In genomic region chr15:98876461-98877369, GRCh38 we compare ENCODE assay signal across 1 cellular context.
TF ChIP-seq lines count a peak whose summit lies in the region.

No MANE protein-coding gene starts in this region.

TF ChIP-seq in WTC11, 78 proteins besides CTCF, POLR2A, EP300 and RAD21 (continued from another document):
- TF ChIP-seq, protein P1, sequence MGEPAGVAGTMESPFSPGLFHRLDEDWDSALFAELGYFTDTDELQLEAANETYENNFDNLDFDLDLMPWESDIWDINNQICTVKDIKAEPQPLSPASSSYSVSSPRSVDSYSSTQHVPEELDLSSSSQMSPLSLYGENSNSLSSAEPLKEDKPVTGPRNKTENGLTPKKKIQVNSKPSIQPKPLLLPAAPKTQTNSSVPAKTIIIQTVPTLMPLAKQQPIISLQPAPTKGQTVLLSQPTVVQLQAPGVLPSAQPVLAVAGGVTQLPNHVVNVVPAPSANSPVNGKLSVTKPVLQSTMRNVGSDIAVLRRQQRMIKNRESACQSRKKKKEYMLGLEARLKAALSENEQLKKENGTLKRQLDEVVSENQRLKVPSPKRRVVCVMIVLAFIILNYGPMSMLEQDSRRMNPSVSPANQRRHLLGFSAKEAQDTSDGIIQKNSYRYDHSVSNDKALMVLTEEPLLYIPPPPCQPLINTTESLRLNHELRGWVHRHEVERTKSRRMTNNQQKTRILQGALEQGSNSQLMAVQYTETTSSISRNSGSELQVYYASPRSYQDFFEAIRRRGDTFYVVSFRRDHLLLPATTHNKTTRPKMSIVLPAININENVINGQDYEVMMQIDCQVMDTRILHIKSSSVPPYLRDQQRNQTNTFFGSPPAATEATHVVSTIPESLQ (CRISPR knock-in tag; IDR thresholded peaks at IDR 0.05), result no peak
- no peak for TF ChIP-seq RORB (CRISPR knock-in tag; IDR thresholded peaks at IDR 0.05)
- TF ChIP-seq HMGA2 (CRISPR knock-in tag; IDR thresholded peaks at IDR 0.05), result no peak
- TF ChIP-seq GTF2I (CRISPR knock-in tag; conservative IDR thresholded peaks at IDR 0.05), result no peak
- no peak for TF ChIP-seq ZNF138 (CRISPR knock-in tag; conservative IDR thresholded peaks at IDR 0.05)
- TF ChIP-seq ATF1 (CRISPR knock-in tag; IDR thresholded peaks at IDR 0.05), result no peak
- no peak for TF ChIP-seq ERG (CRISPR knock-in tag; IDR thresholded peaks at IDR 0.05)
- no peak for TF ChIP-seq ESRRA (CRISPR knock-in tag; IDR thresholded peaks at IDR 0.05; ENCODE audit: borderline replicate concordance)
- TF ChIP-seq ZNF396 (CRISPR knock-in tag; IDR thresholded peaks at IDR 0.05; ENCODE audit: borderline replicate concordance), result no peak
- no peak for TF ChIP-seq ELF4 (CRISPR knock-in tag; IDR thresholded peaks at IDR 0.05; ENCODE audit: low read depth)
- no peak for TF ChIP-seq NFE2L1 (CRISPR knock-in tag; IDR thresholded peaks at IDR 0.05)
- no peak for TF ChIP-seq GRHL2 (CRISPR knock-in tag; IDR thresholded peaks at IDR 0.05; ENCODE audit: insufficient replicate concordance, severe bottlenecking)
- no peak for TF ChIP-seq MXD4 (CRISPR knock-in tag; IDR thresholded peaks at IDR 0.05; ENCODE audit: borderline replicate concordance)
- no peak for TF ChIP-seq KAT7 (CRISPR knock-in tag; IDR thresholded peaks at IDR 0.05; ENCODE audit: borderline replicate concordance)
- no peak for TF ChIP-seq CBFB (CRISPR knock-in tag; IDR thresholded peaks at IDR 0.05; ENCODE audit: low read depth)
- no peak for TF ChIP-seq NR2C2 (CRISPR knock-in tag; IDR thresholded peaks at IDR 0.05)
- no peak for TF ChIP-seq ZNF219 (CRISPR knock-in tag; IDR thresholded peaks at IDR 0.05; ENCODE audit: borderline replicate concordance)
- no peak for TF ChIP-seq MLX (CRISPR knock-in tag; IDR thresholded peaks at IDR 0.05)
- no peak for TF ChIP-seq PRDM15 (CRISPR knock-in tag; IDR thresholded peaks at IDR 0.05)
